10 cellular contexts compared by ENCODE assay signal in the genomic region with DNA sequence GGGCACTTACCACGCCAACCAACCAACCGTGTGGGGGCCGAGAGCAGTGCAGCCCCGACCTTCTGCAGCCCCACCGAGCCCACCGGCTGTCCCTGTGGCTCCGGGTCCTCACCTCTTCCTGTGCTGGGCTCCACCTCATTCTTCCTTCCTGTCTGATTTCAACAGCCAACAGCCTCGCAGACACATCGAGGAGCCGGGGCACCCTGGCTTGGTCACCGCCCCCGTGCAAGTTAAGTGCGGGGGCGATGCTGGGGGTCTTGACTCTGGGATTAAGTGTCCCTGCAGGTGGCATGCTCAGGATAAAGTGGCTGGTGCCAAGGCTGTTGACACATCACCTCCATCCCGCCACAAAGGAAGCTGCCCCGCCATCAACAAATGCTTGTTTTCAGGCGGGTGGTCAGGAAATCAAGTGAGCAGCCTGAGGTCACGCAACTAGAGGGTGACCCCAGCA. TPM values are rescaled to one million over a fixed set of nuclear protein-coding genes. Genes with fewer than 3 reads are reported as not detected.
DNase-seq lines count a peak whose midpoint lies in the region; ATAC-seq, FAIRE-seq and TF ChIP-seq lines count a peak whose summit lies in the region.
"Had no signal": no experiment of that assay in that cellular context is flagged by ENCODE, and none has a peak within 500 bp of the region (broad histone marks: within the 10 kb centered on the region; RNA-seq: fewer than 3 reads in every experiment).

Gene NLRC3 (minus strand): TSS at position 102 of the 451 bp plus-strand sequence. CDS start 12,367 bp downstream, outside the sequence.

- no peaks in the 10 kb centered on the region for H3K27me3 Mint-ChIP-seq in activated CD8-positive, alpha-beta memory T cell treated with anti-CD3 and anti-CD28 coated beads, Interleukin-2, amount 10 ng/mL, durations not matched to agents 7 days and 5 days

- ATAC-seq in HepG2 = no peak; the same call in 2 of the 3 replicates
- peak; percentile 47 for ATAC-seq in activated CD8-positive, alpha-beta memory T cell treated with anti-CD3 and anti-CD28 coated beads, Interleukin-2, amount 10 ng/mL, durations not matched to agents 7 days and 5 days
- ATAC-seq in right lobe of liver = peak; percentile 28 to 47 (median 40)
- no peak for ATAC-seq in GM19455 (IDR thresholded peaks at IDR 0.05; ENCODE audit: unreplicated experiment)
- ATAC-seq: K562 had no signal

- FAIRE-seq in HepG2 (lab: Jason Lieb, UNC) = no peak
- FAIRE-seq: K562 had no signal

- no peak within 1 kb of the TSS for H2AFZ ChIP-seq in HepG2 (ENCODE audit: low read length)

- H3K9me3 Mint-ChIP-seq in activated CD8-positive, alpha-beta memory T cell treated with anti-CD3 and anti-CD28 coated beads, Interleukin-2, amount 10 ng/mL, durations not matched to agents 7 days and 5 days (ENCODE audit: low read depth) = no peaks in the 10 kb centered on the region

- BruUV-seq in HepG2 (replicated peaks; lab: Mats Ljungman, UMichigan) = no TSS peak

- TF ChIP-seq POLR2A in HepG2 (IDR thresholded peaks at IDR 0.05; ENCODE audit: insufficient read depth in 1 of 2, low read depth in 2 of 2, low read length in 2 of 2) = no peak
- TF ChIP-seq POLR2A in right lobe of liver (IDR thresholded peaks at IDR 0.05) = no peak

- no peaks in the 10 kb centered on the region for H3K9me3 ChIP-seq in liver (ENCODE audit: control insufficient read depth in 4 of 4, low read length in 3 of 4)
- no peaks in the 10 kb centered on the region for H3K9me3 ChIP-seq in HepG2 (ENCODE audit: low read length)
- H3K9me3 ChIP-seq in right lobe of liver = no peaks in the 10 kb centered on the region

- TF ChIP-seq CTCF in liver (IDR thresholded peaks at IDR 0.05; ENCODE audit: low read depth, low read length, missing input control) (no peak), HepG2 (CRISPR knock-in tag; IDR thresholded peaks at IDR 0.05) (no peak), right lobe of liver (IDR thresholded peaks at IDR 0.05) (no peak)

- CTCF ChIA-PET in HepG2 (lab: Yijun Ruan, JAX; ENCODE audit: low intra/inter-chr PET ratio, low total read pairs) = no interaction called here
- CTCF ChIA-PET in activated CD8-positive, alpha-beta memory T cell treated with anti-CD3 and anti-CD28 coated beads, Interleukin-2, amount 10 ng/mL, durations not matched to agents 7 days and 5 days (lab: Charles Lee) = interaction anchor here (1.1 to 1.4 kb wide), 2 partner anchors 9 to 50 kb away, joined by 3 to 4 read pairs; no protein-coding TSS in a partner anchor

- in situ Hi-C loops in HepG2 (cut with HindIII; ENCODE audit: extremely low pct_ligation_motif_present, low pct_unique_long_range_greater_than_20kb) = no loop called here

- peaks cover 52% of the 10 kb centered on the region for H3K4me1 Mint-ChIP-seq in activated CD8-positive, alpha-beta memory T cell treated with anti-CD3 and anti-CD28 coated beads, Interleukin-2, amount 10 ng/mL, durations not matched to agents 7 days and 5 days

- peak within 1 kb of the TSS; percentile 100 for H3K4me3 Mint-ChIP-seq in activated CD8-positive, alpha-beta memory T cell treated with anti-CD3 and anti-CD28 coated beads, Interleukin-2, amount 10 ng/mL, durations not matched to agents 7 days and 5 days

- H4K20me1 ChIP-seq in HepG2 (ENCODE audit: insufficient read depth, low read length) = no peaks in the 10 kb centered on the region

- 53% methylated on average over 18 of the region's 18 CpGs for WGBS in liver
- 38% methylated on average over 10 of the region's 18 CpGs for WGBS in HepG2 (ENCODE audit: low lambda C conversion rate)
- 33% methylated on average over 2 of the region's 18 CpGs for WGBS in right lobe of liver (ENCODE audit: insufficient coverage, low coverage, low lambda C conversion rate, missing lambda C conversion rate)

- peaks cover 38% of the 10 kb centered on the region for H3K36me3 Mint-ChIP-seq in activated CD8-positive, alpha-beta memory T cell treated with anti-CD3 and anti-CD28 coated beads, Interleukin-2, amount 10 ng/mL, durations not matched to agents 7 days and 5 days

- POLR2A ChIA-PET in HepG2 (lab: Yijun Ruan, JAX) = no interaction called here

- peak within 1 kb of the TSS in 1 of 3 donors; percentile 20 for H3K4me3 ChIP-seq in liver (ENCODE audit: low read depth in 1 of 3, low read length in 3 of 3)
- H3K4me3 ChIP-seq in HepG2 (replicated peaks in 1 of 3; ENCODE audit: insufficient read depth in 1 of 3, low read depth in 2 of 3, low read length in 3 of 3) = peak within 1 kb of the TSS in 1 of 3 experiments; percentile 2; a peak in 1 of 6 replicates
- peak within 1 kb of the TSS in 2 of 3 donors; percentile 24 to 25 for H3K4me3 ChIP-seq in right lobe of liver
- H3K4me3 ChIP-seq: K562 had no signal

- no peak for DNase-seq in HepG2 (ENCODE audit: low spot score)
- DNase-seq in activated CD8-positive, alpha-beta memory T cell treated with anti-CD3 and anti-CD28 coated beads, Interleukin-2, amount 10 ng/mL, durations not matched to agents 7 days and 5 days = peak; percentile 86
- peak in 1 of 3 donors; percentile 42 for DNase-seq in right lobe of liver
- DNase-seq in hypothalamus (lab: John Stamatoyannopoulos, UW) = no peak
- DNase-seq in middle frontal gyrus (ENCODE audit: extremely low spot score, low spot score) = no peak
- DNase-seq in HK-2 (ENCODE audit: unreplicated experiment) = no peak

- no peaks in the 10 kb centered on the region for H3K36me3 ChIP-seq in liver (ENCODE audit: control insufficient read depth in 4 of 4, insufficient read depth in 3 of 4, low read depth in 1 of 4, low read length in 3 of 4)
- H3K36me3 ChIP-seq in HepG2 (replicated peaks in 1 of 2; ENCODE audit: control insufficient read depth in 1 of 2, insufficient read depth in 2 of 2, low read length in 2 of 2) = no peaks in the 10 kb centered on the region
- H3K36me3 ChIP-seq in right lobe of liver = no peaks in the 10 kb centered on the region

- H3K4me1 ChIP-seq in liver (ENCODE audit: control insufficient read depth in 4 of 4, insufficient read depth in 4 of 4, low read length in 3 of 4) (peaks cover 0 to 2% (median 0%) of the 10 kb centered on the region in 4 donors), HepG2 (ENCODE audit: insufficient read depth, low read length) (0 out of 2 replicates have a peak, but pooled peaks cover 15% of the 10 kb centered on the region), right lobe of liver (no peaks in the 10 kb centered on the region)

- no peaks in the 10 kb centered on the region for H3K79me2 ChIP-seq in HepG2 (ENCODE audit: insufficient read depth, low read length)

- no peak within 1 kb of the TSS for H3K9ac ChIP-seq in liver (ENCODE audit: low read depth in 1 of 2, low read length in 2 of 2)
- H3K9ac ChIP-seq in HepG2 (ENCODE audit: insufficient read depth, low read depth, low read length) = no peak within 1 kb of the TSS

- H3K27ac Mint-ChIP-seq in activated CD8-positive, alpha-beta memory T cell treated with anti-CD3 and anti-CD28 coated beads, Interleukin-2, amount 10 ng/mL, durations not matched to agents 7 days and 5 days = peak within 1 kb of the TSS; percentile 98

- intact Hi-C loops in HepG2 (cut with micrococcal nuclease; ENCODE audit: unreplicated experiment) (no loop called here), right lobe of liver (cut with DNase I) (no loop called here)

- TF ChIP-seq RAD21 in liver (IDR thresholded peaks at IDR 0.05) (no peak), HepG2 (CRISPR knock-in tag; IDR thresholded peaks at IDR 0.05) (no peak)

- H3K27me3 ChIP-seq in liver (ENCODE audit: control insufficient read depth in 4 of 4, insufficient read depth in 4 of 4, low read length in 3 of 4) = peaks cover 0 to 2% (median 0%) of the 10 kb centered on the region in 4 donors
- H3K27me3 ChIP-seq in HepG2 (ENCODE audit: control insufficient read depth in 1 of 2, insufficient read depth in 2 of 2, low read length in 2 of 2) = peaks cover 3 to 8% of the 10 kb centered on the region in 2 experiments; a peak in 4 of 5 replicates
- H3K27me3 ChIP-seq in right lobe of liver = no peaks in the 10 kb centered on the region

- no peak within 1 kb of the TSS for H3K4me2 ChIP-seq in HepG2 (ENCODE audit: low read depth, low read length)

- H3K27ac ChIP-seq in liver (ENCODE audit: low read depth in 1 of 2, low read length in 2 of 2) (peak within 1 kb of the TSS in 1 of 2 donors; percentile 20), HepG2 (ENCODE audit: extremely low read length, insufficient read depth, low read length) (no peak within 1 kb of the TSS), right lobe of liver (peak within 1 kb of the TSS in 1 of 3 donors; percentile 16)

- TF ChIP-seq EP300 in HepG2 (IDR thresholded peaks at IDR 0.05; ENCODE audit: low read depth in 2 of 2, low read length in 2 of 2) (no peak), HepG2 (CRISPR knock-in tag; IDR thresholded peaks at IDR 0.05; ENCODE audit: borderline replicate concordance) (no peak)

RNA-seq across cellular contexts. Expression of gene NLRC3, which starts in this region (rescaled TPM):
- total RNA-seq in liver = 1 to 10 TPM; 1.5 to 2.2 TPM
- polyA plus RNA-seq in liver = under 1 TPM; 0.35 to 0.58 TPM
- not detected in 2 replicates for total RNA-seq in HepG2 (2016; rRNA removed; fragmentation: Illumina TruSeq; extraction: Trizol)
- total RNA-seq in HepG2 (2016; cell fraction: cytosol; rRNA removed; fragmentation: Illumina TruSeq; extraction: Trizol; ENCODE audit: low read depth) = not detected in 2 replicates
- total RNA-seq in HepG2 (2016; cell fraction: insoluble cytoplasmic fraction; rRNA removed; fragmentation: Illumina TruSeq; extraction: Trizol) = 0.09 TPM in 1 of 2 replicates, not detected in the other
- not detected in 2 replicates for total RNA-seq in HepG2 (2016; cell fraction: membrane; rRNA removed; fragmentation: Illumina TruSeq; extraction: Trizol)
- not detected in 2 replicates for total RNA-seq in HepG2 (2016; cell fraction: nucleus; rRNA removed; fragmentation: Illumina TruSeq; extraction: Trizol)
- polyA plus RNA-seq in HepG2 (2011; rRNA removed) = 0.01 TPM in 1 of 2 replicates, not detected in the other
- not detected in 2 replicates for polyA plus RNA-seq in HepG2 (2011; cell fraction: cytosol; rRNA removed)
- 0.02 TPM in 1 of 2 replicates, not detected in the other for polyA plus RNA-seq in HepG2 (2011; cell fraction: nucleus; rRNA removed)
- polyA plus RNA-seq in HepG2 (2012) = 0.09 and 0.11 TPM in 2 replicates
- not detected in 2 replicates for polyA plus RNA-seq in HepG2 (2016; cell fraction: cytosol; fragmentation: Illumina TruSeq; extraction: Trizol; ENCODE audit: low read depth)
- not detected in 2 replicates for polyA plus RNA-seq in HepG2 (2016; cell fraction: insoluble cytoplasmic fraction; fragmentation: Illumina TruSeq; extraction: Trizol; ENCODE audit: low read depth)
- not detected in 2 replicates for polyA plus RNA-seq in HepG2 (2016; cell fraction: membrane; fragmentation: Illumina TruSeq; extraction: Trizol; ENCODE audit: low read depth)
- not detected in 2 replicates for polyA plus RNA-seq in HepG2 (2016; cell fraction: nucleus; fragmentation: Illumina TruSeq; extraction: Trizol; ENCODE audit: insufficient read depth, low read depth)
- 0.07 TPM in 1 of 2 replicates, not detected in the other for polyA minus RNA-seq in HepG2 (2011; rRNA and poly(A)+ RNA removed; ENCODE audit: low replicate concordance)
- not detected in 2 replicates for polyA minus RNA-seq in HepG2 (2011; cell fraction: cytosol; rRNA and poly(A)+ RNA removed)
- polyA minus RNA-seq in HepG2 (2011; cell fraction: nucleus; rRNA and poly(A)+ RNA removed) = not detected in 2 replicates
- 100 to 1,000 TPM in 1 of 2 experiments, 10 to 100 TPM in 1; 77.2 to 116 TPM for total RNA-seq in activated CD8-positive, alpha-beta memory T cell treated with anti-CD3 and anti-CD28 coated beads, Interleukin-2, amount 10 ng/mL, durations not matched to agents 7 days and 5 days
- 1 to 10 TPM in 1 of 6 experiments, under 1 TPM in 5; 0.53 to 1.2 (median 0.64) TPM for total RNA-seq in right lobe of liver
- polyA plus RNA-seq: BJ had no signal

Comparison
In these comparisons a context has a peak if more than half of its experiments do, and no peak if none do; other contexts are left out.
1. RNA of gene NLRC3 (total RNA-seq): 77.2 to 116 TPM in activated CD8-positive, alpha-beta memory T cell treated with anti-CD3 and anti-CD28 coated beads, Interleukin-2, amount 10 ng/mL, durations not matched to agents 7 days and 5 days; 1.5 to 2.2 TPM in liver, 0.53 to 1.2 TPM in right lobe of liver and 0.09 TPM in HepG2; every median in the first group is over 10 times any median in the second.
2. ATAC-seq: peak in activated CD8-positive, alpha-beta memory T cell treated with anti-CD3 and anti-CD28 coated beads, Interleukin-2, amount 10 ng/mL, durations not matched to agents 7 days and 5 days (single experiment) and right lobe of liver (4 of 4); none in HepG2 (single experiment) and GM19455 (single experiment).